In the genomic region with DNA sequence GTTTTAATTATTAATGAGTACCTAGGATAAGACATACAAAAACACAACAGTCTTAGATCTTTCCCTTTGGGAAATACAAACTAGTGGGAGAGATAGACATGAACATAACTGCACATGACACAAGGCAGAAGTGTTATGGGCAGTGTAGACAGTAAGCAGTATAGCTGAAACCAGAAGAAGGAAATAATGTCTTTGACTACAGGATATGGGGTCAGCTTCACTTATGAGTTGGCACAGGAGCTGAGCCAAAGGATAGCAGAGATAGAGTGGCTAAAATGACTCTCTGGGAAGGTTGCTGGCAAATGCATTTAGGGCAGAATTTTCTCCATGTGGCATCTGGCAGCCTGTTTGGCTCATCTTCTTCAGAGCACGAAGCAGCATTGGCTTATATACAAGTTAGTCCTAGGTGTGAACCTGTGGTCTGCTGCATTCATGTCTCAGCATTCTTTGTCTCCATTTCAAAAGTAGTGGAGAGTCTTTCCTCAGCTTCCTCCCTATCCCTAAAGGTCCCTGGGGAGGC, we compare ENCODE assay signal across 28 cellular contexts.
"Had no signal": no experiment of that assay in that cellular context is flagged by ENCODE, and none has a peak within 500 bp of the region (broad histone marks: within the 10 kb centered on the region; RNA-seq: fewer than 3 reads in every experiment).

No MANE protein-coding gene starts in this region.

- H3K4me1 ChIP-seq: gastrocnemius medialis, prostate gland, uterus had no signal

- H3K4me3 ChIP-seq: gastrocnemius medialis, hepatocyte, prostate gland, smooth muscle cell, uterus had no signal

- H3K9me3 ChIP-seq: gastrocnemius medialis, neutrophil, prostate gland, uterus had no signal

- H3K36me3 ChIP-seq: gastrocnemius medialis, neutrophil, prostate gland, uterus, WERI-Rb-1 had no signal

- H3K27ac ChIP-seq: gastrocnemius medialis, hepatocyte, neutrophil, prostate gland, uterus, WERI-Rb-1 had no signal

- ATAC-seq: activated T-cell treated with anti-CD3 and anti-CD28 coated beads, Interleukin-2, amount 50 U/mL, for 4 hours; activated T-helper 17 cell treated with anti-CD3 and anti-CD28 coated beads, Interleukin-2, amount 50 U/mL, for 72 hours; gastrocnemius medialis; left cardiac atrium; left ventricle myocardium superior; stimulated activated memory B cell treated with anti-CD40 and anti-IgM and Interleukin-4, amounts not matched to agents 10 μg/mL and 1 μg/mL and 100 μg/mL, for 72 hours; stimulated activated naive CD8-positive, alpha-beta T cell treated with anti-CD3 and anti-CD28 coated beads, Interleukin-15, amount 100 ng/mL, for 72 hours; T-helper 17 cell had no signal

- H3K27me3 ChIP-seq: gastrocnemius medialis, hepatocyte, neutrophil, uterus had no signal

- DNase-seq: activated CD4-positive, alpha-beta memory T cell treated with anti-CD3 and anti-CD28 coated beads, Interleukin-2, amount 10 ng/mL, durations not matched to agents 7 days and 5 days; activated CD4-positive, alpha-beta T cell treated with anti-CD3 and anti-CD28 coated beads, Interleukin-2, amount 10 ng/mL, durations not matched to agents 7 days and 5 days; activated CD4-positive, CD25-positive, alpha-beta regulatory T cell treated with anti-CD3 and anti-CD28 coated beads, Interleukin-2, amount 50 U/mL, for 72 hours; activated gamma-delta T cell treated with Interleukin-2 at 50 U/mL for 16 hours; activated naive CD4-positive, alpha-beta T cell treated with anti-CD3 and anti-CD28 coated beads, Interleukin-2, amount 50 U/mL, for 16 hours; activated T-cell treated with anti-CD3 and anti-CD28 coated beads, Interleukin-2, amount 50 U/mL, for 4 hours; amniotic stem cell; effector memory CD4-positive, alpha-beta T cell; erythroblast; gastrocnemius medialis; left cardiac atrium; left ventricle myocardium superior; mammary epithelial cell; stimulated activated CD4-positive, alpha-beta T cell treated with anti-CD3 and anti-CD28 coated beads, Interleukin-1b, Interleukin-23, amount 100 ng/mL, for 48 hours; stimulated activated CD4-positive, alpha-beta T cell treated with anti-CD3 and anti-CD28 coated beads, Interleukin-4, amount 100 ng/mL, for 4 hours; stimulated activated CD8-positive, alpha-beta memory T cell treated with anti-CD3 and anti-CD28 coated beads, Interleukin-4, amount 100 ng/mL, for 48 hours; stimulated activated naive CD8-positive, alpha-beta T cell treated with anti-CD3 and anti-CD28 coated beads, Interleukin-15, amount 100 ng/mL, for 72 hours; substantia nigra; T-helper 17 cell; T1000; uterus; WERI-Rb-1 had no signal
